ENCODE assay signal across 8 cellular contexts in the genomic region with DNA sequence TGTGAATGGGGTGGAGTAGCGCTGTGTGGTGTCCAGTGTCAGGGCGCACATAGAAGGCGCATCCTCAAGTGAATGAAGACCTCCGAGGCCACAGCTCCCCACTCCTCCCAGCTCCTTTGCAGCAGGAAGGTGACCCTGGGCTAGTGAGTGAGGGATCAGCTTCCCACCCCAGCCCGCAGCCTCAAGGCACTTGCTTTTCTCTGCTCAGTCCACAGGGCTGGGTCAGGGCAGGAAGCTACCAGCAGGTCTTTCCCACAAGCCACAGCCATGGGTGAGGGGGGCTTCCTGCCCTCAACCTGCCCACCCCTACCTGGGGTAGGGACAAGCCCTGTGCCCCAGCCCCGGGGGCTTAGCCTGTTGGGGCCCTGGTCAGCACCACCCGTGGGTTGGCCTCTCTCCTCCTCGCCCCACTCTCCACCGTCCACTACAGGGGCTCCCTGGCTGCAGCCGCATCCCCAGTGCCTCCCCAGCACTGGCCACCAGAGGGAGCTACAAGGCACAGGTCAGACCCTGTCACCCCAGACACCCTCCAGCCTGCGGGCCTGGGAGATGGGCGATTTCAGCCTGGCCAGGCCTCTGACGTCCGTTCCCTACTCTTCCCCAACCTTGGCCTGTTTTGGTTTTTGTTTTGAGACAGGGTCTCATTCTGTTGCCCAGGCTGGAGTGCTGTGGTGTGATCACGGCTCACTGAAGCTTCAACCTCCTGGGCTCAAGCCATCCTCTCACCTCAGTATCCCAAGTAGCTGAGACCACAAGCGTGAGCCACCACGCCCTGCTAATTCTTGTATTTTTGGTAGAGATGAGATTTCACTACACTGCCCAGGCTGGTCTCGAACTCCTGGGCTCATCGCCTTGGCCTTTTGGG. TPM values are rescaled to one million over a fixed set of nuclear protein-coding genes. Genes with fewer than 3 reads are reported as not detected.
DNase-seq lines count a peak whose midpoint lies in the region; ATAC-seq, FAIRE-seq and TF ChIP-seq lines count a peak whose summit lies in the region.

No MANE protein-coding gene starts in this region.

- CTCF ChIA-PET in A549 (lab: Yijun Ruan, JAX), result interaction anchor here (0.5 to 20.4 kb wide), 83 partner anchors 8 to 341 kb away, joined by 3 to 282 read pairs (median 5); partner anchors contain the start of genes AJM1, ANAPC2, C8G and CLIC3

- H3K4me2 ChIP-seq in A549, result peak overlapping the region; percentile 100

- 22% methylated on average over 19 of the region's 19 CpGs for WGBS in A549 (ENCODE audit: missing lambda C conversion rate)

- peak; percentile 67 to 73 for DNase-seq in A549 (ENCODE audit: low read depth in 1 of 2, low spot score in 1 of 2)
- DNase-seq in GM13976 (ENCODE audit: low spot score), result peak; percentile 86
- DNase-seq in MV-4-11 (lab: John Stamatoyannopoulos, UW), result peak; percentile 79
- peak; percentile 43 to 76 (median 64) for DNase-seq in activated CD4-positive, CD25-positive, alpha-beta regulatory T cell (lab: John Stamatoyannopoulos, UW)
- DNase-seq in cerebellum (ENCODE audit: low spot score), result peak; percentile 84
- DNase-seq in left lobe of liver (ENCODE audit: low spot score), result peak; percentile 78
- DNase-seq in stimulated activated CD4-positive, alpha-beta T cell treated with anti-CD3 and anti-CD28 coated beads, Interleukin-2, amount 100 ng/mL, for 24 hours, result peak; percentile 85
- no peak for DNase-seq in epidermal melanocyte (ENCODE audit: insufficient read length, low spot score)

- peak; percentile 63 to 90 for ATAC-seq in A549
- ATAC-seq in left lobe of liver, result peak; percentile 53

- no peak for TF ChIP-seq POLR2A in A549 (IDR thresholded peaks at IDR 0.05; ENCODE audit: low read length)

- TF ChIP-seq EP300 in A549 (IDR thresholded peaks at IDR 0.05), result no peak

- FAIRE-seq in A549 (lab: Jason Lieb, UNC), result no peak

- H3K4me3 ChIP-seq in A549, result peak overlapping the region; percentile 74; the same call in 1 of the 3 replicates

- H3K27ac ChIP-seq in A549, result peak overlapping the region in 1 of 2 experiments; percentile 92; a peak in 4 of 6 replicates

- in situ Hi-C loops in GM13976 (cut with MboI; ENCODE audit: low sequenced_read_pairs, unreplicated experiment), result no loop called here

- TF ChIP-seq CTCF in A549 (IDR thresholded peaks at IDR 0.05) (peak; percentile 67), GM13976 (IDR thresholded peaks at IDR 0.05; ENCODE audit: borderline replicate concordance, control extremely low read depth, extremely low read depth, insufficient read depth, missing control alignments) (peak; percentile 93)

- POLR2A ChIA-PET in A549 (lab: Yijun Ruan, JAX), result interaction anchor here (1.0 to 1.9 kb wide), 4 partner anchors 17 to 100 kb away, joined by 3 to 8 read pairs (median 4); partner anchors contain the start of genes CLIC3, NPDC1 and PAXX

- H3K9me3 ChIP-seq in A549, result no peaks in the 10 kb centered on the region

- TF ChIP-seq RAD21 in A549 (conservative IDR thresholded peaks at IDR 0.05 in 1 of 2, IDR thresholded peaks at IDR 0.05 in 1 of 2), result peak in 1 of 2 experiments; percentile 49; a peak in 2 of 5 replicates

- H3K4me1 ChIP-seq in A549, result peaks cover 26% of the 10 kb centered on the region

TF ChIP-seq in A549, 52 proteins besides CTCF, POLR2A, EP300 and RAD21:
- TF ChIP-seq CBX8 (IDR thresholded peaks at IDR 0.05), result no peak
- TF ChIP-seq, protein P1, sequence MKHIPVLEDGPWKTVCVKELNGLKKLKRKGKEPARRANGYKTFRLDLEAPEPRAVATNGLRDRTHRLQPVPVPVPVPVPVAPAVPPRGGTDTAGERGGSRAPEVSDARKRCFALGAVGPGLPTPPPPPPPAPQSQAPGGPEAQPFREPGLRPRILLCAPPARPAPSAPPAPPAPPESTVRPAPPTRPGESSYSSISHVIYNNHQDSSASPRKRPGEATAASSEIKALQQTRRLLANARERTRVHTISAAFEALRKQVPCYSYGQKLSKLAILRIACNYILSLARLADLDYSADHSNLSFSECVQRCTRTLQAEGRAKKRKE (CRISPR knock-in tag; IDR thresholded peaks at IDR 0.05; ENCODE audit: low read depth), result no peak
- 0 out of 2 replicates have a peak, but pooled peaks have one; percentile 23 for TF ChIP-seq MAX (IDR thresholded peaks at IDR 0.05)
- TF ChIP-seq CBX2 (IDR thresholded peaks at IDR 0.05; ENCODE audit: borderline replicate concordance, low read depth), result no peak
- no peak for TF ChIP-seq NFE2L2 (conservative IDR thresholded peaks at IDR 0.05; ENCODE audit: low read length)
- TF ChIP-seq SMC3 (IDR thresholded peaks at IDR 0.05), result peak; percentile 41; the same call in 2 of the 3 replicates
- TF ChIP-seq TP53 (CRISPR knock-in tag; IDR thresholded peaks at IDR 0.05), result no peak
- TF ChIP-seq RARB (CRISPR knock-in tag; IDR thresholded peaks at IDR 0.05), result no peak

RNA-seq across cellular contexts. Expression of gene ABCA2, which starts 1.3 kb away (rescaled TPM):
- polyA plus RNA-seq in A549 (2011; rRNA removed) (8.3 and 10.1 TPM in 2 replicates), A549 (2017; fragmentation: RNase III; extraction: RNeasy Plus Mini Kit Qiagen cat#74134 plus additional on column Dnase treatment) (23.0 to 25.6 TPM (median 24.7 TPM) in 3 replicates)
- 28.8 and 41.7 TPM in 2 replicates for polyA plus RNA-seq in A549 (2012; cell fraction: cytosol; rRNA removed)
- 187 and 285 TPM in 2 replicates for polyA plus RNA-seq in A549 (2012; cell fraction: nucleus; rRNA removed)
- polyA minus RNA-seq in A549 (2011; rRNA and poly(A)+ RNA removed), result 10.9 and 21.1 TPM in 2 replicates
- total RNA-seq in cerebellum (29.0 TPM), left lobe of liver (61.2 TPM)

RNA-seq across cellular contexts. Expression of gene FUT7, which starts 2.6 kb away (rescaled TPM):
- polyA plus RNA-seq in A549 (2011; rRNA removed) (not detected in 2 replicates), A549 (2017; fragmentation: RNase III; extraction: RNeasy Plus Mini Kit Qiagen cat#74134 plus additional on column Dnase treatment) (0.07 TPM in 1 of 3 replicates, not detected in the others)
- polyA plus RNA-seq in A549 (2012; cell fraction: cytosol; rRNA removed), result 0.01 TPM in 1 of 2 replicates, not detected in the other
- 0.06 and 0.07 TPM in 2 replicates for polyA plus RNA-seq in A549 (2012; cell fraction: nucleus; rRNA removed)
- not detected in 2 replicates for polyA minus RNA-seq in A549 (2011; rRNA and poly(A)+ RNA removed)
- total RNA-seq in cerebellum (0.09 TPM), left lobe of liver (0.08 TPM)

RNA-seq across cellular contexts. Expression of gene NPDC1, which starts 16.7 kb away (rescaled TPM):
- polyA plus RNA-seq in A549 (2011; rRNA removed) (12.7 and 13.0 TPM in 2 replicates), A549 (2017; fragmentation: RNase III; extraction: RNeasy Plus Mini Kit Qiagen cat#74134 plus additional on column Dnase treatment) (33.2 to 40.6 TPM (median 40.2 TPM) in 3 replicates)
- polyA plus RNA-seq in A549 (2012; cell fraction: cytosol; rRNA removed), result 36.2 and 51.1 TPM in 2 replicates
- 239 and 327 TPM in 2 replicates for polyA plus RNA-seq in A549 (2012; cell fraction: nucleus; rRNA removed)
- 4.0 and 4.8 TPM in 2 replicates for polyA minus RNA-seq in A549 (2011; rRNA and poly(A)+ RNA removed)
- total RNA-seq in cerebellum (24.0 TPM), left lobe of liver (16.6 TPM)

RNA-seq across cellular contexts. Expression of gene ENTPD2, which starts 24.6 kb away (rescaled TPM):
- 0.75 and 2.3 TPM in 2 replicates for polyA plus RNA-seq in A549 (2011; rRNA removed)
- polyA plus RNA-seq in A549 (2012; cell fraction: cytosol; rRNA removed), result 0.65 and 0.83 TPM in 2 replicates
- 2.2 and 3.4 TPM in 2 replicates for polyA plus RNA-seq in A549 (2012; cell fraction: nucleus; rRNA removed)
- 0.71 to 1.2 TPM (median 1.1 TPM) in 3 replicates for polyA plus RNA-seq in A549 (2017; fragmentation: RNase III; extraction: RNeasy Plus Mini Kit Qiagen cat#74134 plus additional on column Dnase treatment)
- 1.4 and 1.9 TPM in 2 replicates for polyA minus RNA-seq in A549 (2011; rRNA and poly(A)+ RNA removed)
- 0.45 TPM for total RNA-seq in cerebellum
- total RNA-seq in left lobe of liver, result 1.7 TPM

RNA-seq across cellular contexts. Expression of gene CLIC3, which starts 32.9 kb away (rescaled TPM):
- 0.33 and 0.61 TPM in 2 replicates for polyA plus RNA-seq in A549 (2011; rRNA removed)
- 5.9 and 10.1 TPM in 2 replicates for polyA plus RNA-seq in A549 (2012; cell fraction: cytosol; rRNA removed)
- polyA plus RNA-seq in A549 (2012; cell fraction: nucleus; rRNA removed), result 7.5 and 11.7 TPM in 2 replicates
- polyA plus RNA-seq in A549 (2017; fragmentation: RNase III; extraction: RNeasy Plus Mini Kit Qiagen cat#74134 plus additional on column Dnase treatment), result 5.1 to 6.6 TPM (median 6.4 TPM) in 3 replicates
- polyA minus RNA-seq in A549 (2011; rRNA and poly(A)+ RNA removed), result not detected in 2 replicates
- not detected for total RNA-seq in cerebellum
- total RNA-seq in left lobe of liver, result not detected
